Comparison of ENCODE assay signal across 23 cellular contexts in the genomic region with DNA sequence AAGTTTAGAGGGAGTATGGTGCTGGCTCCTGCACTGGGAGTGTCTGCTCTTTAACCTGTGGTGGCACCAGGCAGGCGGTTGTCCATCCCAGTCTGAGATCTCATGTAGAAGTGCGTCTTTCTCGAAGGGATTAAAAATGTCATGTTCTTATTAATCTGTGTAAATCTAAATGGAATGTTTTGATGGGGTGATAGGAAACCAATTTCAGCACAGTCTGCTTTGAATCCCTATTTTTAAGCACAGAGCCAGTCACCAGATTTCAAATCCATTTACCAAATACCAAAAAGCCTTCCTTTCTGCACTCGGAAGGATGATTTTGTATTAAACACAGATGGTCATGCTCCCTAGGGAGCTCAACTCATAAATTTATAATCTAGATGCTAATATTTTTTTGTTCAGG.
A peak's percentile ranks its signal among the peaks of the same experiment; 100 is the strongest.
DNase-seq lines count a peak whose midpoint lies in the region; ATAC-seq, FAIRE-seq and TF ChIP-seq lines count a peak whose summit lies in the region.
"Had no signal": no experiment of that assay in that cellular context is flagged by ENCODE, and none has a peak within 500 bp of the region (broad histone marks: within the 10 kb centered on the region; RNA-seq: fewer than 3 reads in every experiment).

No MANE protein-coding gene starts in this region.

- 77 to 97% (median 91%) methylated on average over 4 of the region's 4 CpGs for WGBS in stomach, 5 donors

- FAIRE-seq in HTR-8/SVneo (lab: Jason Lieb, UNC) = no peak
- FAIRE-seq: D721Med, G401.6 had no signal

- H3K4me3 Mint-ChIP-seq in glutamatergic neuron (ENCODE audit: unreplicated experiment) = no peak overlapping the region
- H3K4me3 Mint-ChIP-seq: GM23338, H9, IgD-negative memory B cell had no signal

- no peak overlapping the region for H3K4me3 ChIP-seq in stomach
- H3K4me3 ChIP-seq: GM23338, PC-9, SJCRH30 had no signal

- H3K27me3 Mint-ChIP-seq in glutamatergic neuron (ENCODE audit: unreplicated experiment) = peaks cover 2% of the 10 kb centered on the region
- H3K27me3 Mint-ChIP-seq: IgD-negative memory B cell had no signal

- TF ChIP-seq POLR2A in stomach (IDR thresholded peaks at IDR 0.05) = no peak

- intact Hi-C loops in stomach (cut with DNase I; ENCODE audit: low total_unique reads) = no loop called here

- no peak for ATAC-seq in SK-N-SH treated with all-trans-retinoic acid at 6 μM for 48 hours
- ATAC-seq: GM23338, Right ventricle myocardium inferior had no signal

- no peaks in the 10 kb centered on the region for H3K27me3 ChIP-seq in stomach
- H3K27me3 ChIP-seq: SJCRH30 had no signal

- peaks cover 0 to 12% (median 0%) of the 10 kb centered on the region in 4 donors for H3K36me3 ChIP-seq in stomach

- TF ChIP-seq CTCF in glutamatergic neuron (IDR thresholded peaks at IDR 0.05; ENCODE audit: partially characterized antibody, unreplicated experiment) (no peak), stomach (IDR thresholded peaks at IDR 0.05) (no peak)

- H3K36me3 Mint-ChIP-seq in glutamatergic neuron (ENCODE audit: unreplicated experiment) = no peaks in the 10 kb centered on the region

- H3K27ac ChIP-seq in stomach = no peak overlapping the region
- H3K27ac ChIP-seq: KMS-11, PC-9, SJCRH30 had no signal

- H3K4me1 Mint-ChIP-seq in glutamatergic neuron (ENCODE audit: low read depth, unreplicated experiment) = peaks cover 15% of the 10 kb centered on the region
- H3K4me1 Mint-ChIP-seq: GM23338, H9 had no signal

- peak overlapping the region; percentile 64 for H3K27ac Mint-ChIP-seq in glutamatergic neuron (ENCODE audit: unreplicated experiment)
- H3K27ac Mint-ChIP-seq: GM23338, H9 had no signal

- DNase-seq in Ammon's horn (ENCODE audit: low spot score) (peak; percentile 28), NCI-H2171 (lab: John Stamatoyannopoulos, UW) (peak; percentile 18), glutamatergic neuron (no peak), HTR-8/SVneo (ENCODE audit: insufficient read length, low spot score) (no peak), stomach (no peak), NCI-H526 (lab: John Stamatoyannopoulos, UW) (no peak)
- DNase-seq: 8988T, ACHN, DMS53, H9, MM.1S, NCI-H2081, NCI-H345, NCI-H526 treated with DMSO at 0.1 percent for 48 hours, PC-9, SJCRH30 had no signal

- peaks cover 3% of the 10 kb centered on the region for H3K9me3 Mint-ChIP-seq in glutamatergic neuron (ENCODE audit: unreplicated experiment)
- H3K9me3 Mint-ChIP-seq: GM23338, H9, IgD-negative memory B cell had no signal

- no peaks in the 10 kb centered on the region for H3K9me3 ChIP-seq in stomach
- H3K9me3 ChIP-seq: SJCRH30 had no signal

- no peaks in the 10 kb centered on the region for H3K4me1 ChIP-seq in stomach

- no peak for TF ChIP-seq EP300 in stomach (IDR thresholded peaks at IDR 0.05)

TF ChIP-seq in SK-N-SH treated with all-trans-retinoic acid at 6 μM for 48 hours, 23 proteins besides CTCF, POLR2A, EP300 and RAD21:
- TF ChIP-seq RARB (CRISPR knock-in tag; IDR thresholded peaks at IDR 0.05) (no peak), ZNF70 (CRISPR knock-in tag; IDR thresholded peaks at IDR 0.05) (no peak), ISL1 (CRISPR knock-in tag; IDR thresholded peaks at IDR 0.05) (peak; percentile 41; the same call in 1 of the 2 replicates), TCF4 (CRISPR knock-in tag; IDR thresholded peaks at IDR 0.05; ENCODE audit: borderline replicate concordance) (peak; percentile 27; the same call in 1 of the 2 replicates)
- TF ChIP-seq, protein P1, sequence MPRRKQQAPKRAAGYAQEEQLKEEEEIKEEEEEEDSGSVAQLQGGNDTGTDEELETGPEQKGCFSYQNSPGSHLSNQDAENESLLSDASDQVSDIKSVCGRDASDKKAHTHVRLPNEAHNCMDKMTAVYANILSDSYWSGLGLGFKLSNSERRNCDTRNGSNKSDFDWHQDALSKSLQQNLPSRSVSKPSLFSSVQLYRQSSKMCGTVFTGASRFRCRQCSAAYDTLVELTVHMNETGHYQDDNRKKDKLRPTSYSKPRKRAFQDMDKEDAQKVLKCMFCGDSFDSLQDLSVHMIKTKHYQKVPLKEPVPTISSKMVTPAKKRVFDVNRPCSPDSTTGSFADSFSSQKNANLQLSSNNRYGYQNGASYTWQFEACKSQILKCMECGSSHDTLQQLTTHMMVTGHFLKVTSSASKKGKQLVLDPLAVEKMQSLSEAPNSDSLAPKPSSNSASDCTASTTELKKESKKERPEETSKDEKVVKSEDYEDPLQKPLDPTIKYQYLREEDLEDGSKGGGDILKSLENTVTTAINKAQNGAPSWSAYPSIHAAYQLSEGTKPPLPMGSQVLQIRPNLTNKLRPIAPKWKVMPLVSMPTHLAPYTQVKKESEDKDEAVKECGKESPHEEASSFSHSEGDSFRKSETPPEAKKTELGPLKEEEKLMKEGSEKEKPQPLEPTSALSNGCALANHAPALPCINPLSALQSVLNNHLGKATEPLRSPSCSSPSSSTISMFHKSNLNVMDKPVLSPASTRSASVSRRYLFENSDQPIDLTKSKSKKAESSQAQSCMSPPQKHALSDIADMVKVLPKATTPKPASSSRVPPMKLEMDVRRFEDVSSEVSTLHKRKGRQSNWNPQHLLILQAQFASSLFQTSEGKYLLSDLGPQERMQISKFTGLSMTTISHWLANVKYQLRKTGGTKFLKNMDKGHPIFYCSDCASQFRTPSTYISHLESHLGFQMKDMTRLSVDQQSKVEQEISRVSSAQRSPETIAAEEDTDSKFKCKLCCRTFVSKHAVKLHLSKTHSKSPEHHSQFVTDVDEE (CRISPR knock-in tag; IDR thresholded peaks at IDR 0.05) = 0 out of 2 replicates have a peak, but pooled peaks have one; percentile 14

Comparison
In these comparisons a context has a peak if more than half of its experiments do, and no peak if none do; other contexts are left out.
1. DNase-seq: peak in Ammon's horn (single experiment) and NCI-H2171 (single experiment); none in glutamatergic neuron (single experiment), HTR-8/SVneo (single experiment), stomach (single experiment) and NCI-H526 (0 of 2).